ENCODE assay signal across 14 cellular contexts in the genomic region with DNA sequence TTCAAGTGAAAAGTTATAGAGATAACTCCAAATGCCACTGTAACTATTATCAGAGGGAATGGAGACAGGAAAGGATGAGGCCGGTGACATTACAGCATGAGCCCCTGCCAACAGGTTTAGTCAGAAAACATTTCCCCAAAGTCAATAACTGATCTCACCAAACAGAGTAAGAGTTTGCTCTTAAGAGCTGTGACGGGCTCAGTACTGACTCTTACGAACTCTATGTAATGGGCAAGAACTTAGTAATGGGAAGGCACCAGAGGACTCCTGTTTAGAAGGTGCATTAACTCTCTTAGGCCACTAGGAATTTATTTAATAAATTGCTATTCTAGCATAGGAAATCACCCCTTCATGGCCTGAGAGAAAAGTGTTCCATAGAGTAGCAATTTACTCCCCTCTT.
"Had no signal": no experiment of that assay in that cellular context is flagged by ENCODE, and none has a peak within 500 bp of the region (broad histone marks: within the 10 kb centered on the region; RNA-seq: fewer than 3 reads in every experiment).

No MANE protein-coding gene starts in this region.

- ATAC-seq: activated T-helper 17 cell treated with anti-CD3 and anti-CD28 coated beads, Interleukin-2, amount 50 U/mL, for 72 hours; esophagus mucosa; lower lobe of right lung; stimulated activated naive B cell treated with anti-CD40 and anti-IgM and Interleukin-4, amounts not matched to agents 10 μg/mL and 1 μg/mL and 100 μg/mL, for 72 hours had no signal

- H3K4me1 Mint-ChIP-seq: activated T-helper 17 cell treated with anti-CD3 and anti-CD28 coated beads, Interleukin-2, amount 50 U/mL, for 72 hours; stimulated activated naive B cell treated with anti-CD40 and anti-IgM and Interleukin-4, amounts not matched to agents 10 μg/mL and 1 μg/mL and 100 μg/mL, for 72 hours had no signal

- H3K4me3 ChIP-seq: cardiac muscle cell, hepatocyte, lower lobe of right lung, thyroid gland had no signal

- H3K4me3 Mint-ChIP-seq: activated T-helper 17 cell treated with anti-CD3 and anti-CD28 coated beads, Interleukin-2, amount 50 U/mL, for 72 hours; stimulated activated naive B cell treated with anti-CD40 and anti-IgM and Interleukin-4, amounts not matched to agents 10 μg/mL and 1 μg/mL and 100 μg/mL, for 72 hours had no signal

- H3K27me3 Mint-ChIP-seq: stimulated activated naive B cell treated with anti-CD40 and anti-IgM and Interleukin-4, amounts not matched to agents 10 μg/mL and 1 μg/mL and 100 μg/mL, for 72 hours had no signal

- H3K27ac ChIP-seq: cardiac muscle cell, hepatocyte, lower lobe of right lung, parathyroid adenoma, thyroid gland had no signal

- H3K27me3 ChIP-seq: cardiac muscle cell, hepatocyte, thyroid gland had no signal

- DNase-seq: activated CD4-positive, alpha-beta T cell treated with anti-CD3 and anti-CD28 coated beads for 1 hour; activated CD4-positive, alpha-beta T cell treated with anti-CD3 and anti-CD28 coated beads, Interleukin-2, amount 50 U/mL, for 4 hours; activated naive CD4-positive, alpha-beta T cell treated with anti-CD3 and anti-CD28 coated beads, Interleukin-2, amount 50 U/mL, for 16 hours; activated T-cell treated with anti-CD3 and anti-CD28 coated beads for 4 hours; lower lobe of right lung; midbrain; stimulated activated naive B cell treated with anti-CD40 and anti-IgM and Interleukin-4, amounts not matched to agents 10 μg/mL and 1 μg/mL and 100 μg/mL, for 72 hours; T-helper 9 cell had no signal

- H3K36me3 ChIP-seq: cardiac muscle cell, lower lobe of right lung, thyroid gland had no signal

- H3K36me3 Mint-ChIP-seq: stimulated activated naive B cell treated with anti-CD40 and anti-IgM and Interleukin-4, amounts not matched to agents 10 μg/mL and 1 μg/mL and 100 μg/mL, for 72 hours had no signal

- H3K27ac Mint-ChIP-seq: activated T-helper 17 cell treated with anti-CD3 and anti-CD28 coated beads, Interleukin-2, amount 50 U/mL, for 72 hours; stimulated activated naive B cell treated with anti-CD40 and anti-IgM and Interleukin-4, amounts not matched to agents 10 μg/mL and 1 μg/mL and 100 μg/mL, for 72 hours had no signal

- H3K4me1 ChIP-seq: lower lobe of right lung, parathyroid adenoma had no signal

- H3K9me3 ChIP-seq: lower lobe of right lung, thyroid gland had no signal
